ENCODE assay signal across 1 cellular context in the genomic region with DNA sequence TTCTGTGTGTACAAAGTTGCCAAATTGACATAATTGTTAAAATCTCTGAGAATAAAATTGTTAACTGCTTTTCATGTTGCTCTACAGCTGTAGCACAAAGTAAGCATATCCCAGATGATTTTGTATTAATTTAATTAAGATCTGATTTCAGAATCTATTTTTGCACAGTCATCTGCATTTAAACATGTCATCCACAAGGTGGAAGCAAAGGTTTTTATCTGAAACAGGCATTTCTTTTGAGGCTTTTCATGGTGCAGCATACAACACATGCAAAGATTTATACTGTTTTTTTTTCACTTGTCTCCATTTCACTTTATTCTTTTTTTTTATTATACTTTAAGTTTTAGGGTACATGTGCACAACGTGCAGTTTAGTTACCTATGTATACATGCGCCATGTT.
TF ChIP-seq lines count a peak whose summit lies in the region.

No MANE protein-coding gene starts in this region.

TF ChIP-seq in K562, 482 proteins besides CTCF, POLR2A, EP300 and RAD21 (continues in another document):
- TF ChIP-seq SMC3 (conservative IDR thresholded peaks at IDR 0.05; ENCODE audit: insufficient read depth, low read depth, low read length): peak; percentile 52; the same call in 1 of the 2 replicates
- peak; percentile 56; the same call in 1 of the 2 replicates for TF ChIP-seq NFE2L1 (tag; IDR thresholded peaks at IDR 0.05; ENCODE audit: borderline replicate concordance, low read depth)
- TF ChIP-seq CREBBP (IDR thresholded peaks at IDR 0.05; ENCODE audit: low read depth, low read length): no peak
- TF ChIP-seq FUS (optimal IDR thresholded peaks at IDR 0.05; ENCODE audit: low read depth, low read length): no peak
- no peak for TF ChIP-seq ZKSCAN3 (CRISPR knock-in tag; IDR thresholded peaks at IDR 0.05)
- TF ChIP-seq FOXO4 (CRISPR knock-in tag; IDR thresholded peaks at IDR 0.05): no peak
- TF ChIP-seq C11orf30 (IDR thresholded peaks at IDR 0.05; ENCODE audit: low read depth): peak; percentile 77
- TF ChIP-seq, protein P1, sequence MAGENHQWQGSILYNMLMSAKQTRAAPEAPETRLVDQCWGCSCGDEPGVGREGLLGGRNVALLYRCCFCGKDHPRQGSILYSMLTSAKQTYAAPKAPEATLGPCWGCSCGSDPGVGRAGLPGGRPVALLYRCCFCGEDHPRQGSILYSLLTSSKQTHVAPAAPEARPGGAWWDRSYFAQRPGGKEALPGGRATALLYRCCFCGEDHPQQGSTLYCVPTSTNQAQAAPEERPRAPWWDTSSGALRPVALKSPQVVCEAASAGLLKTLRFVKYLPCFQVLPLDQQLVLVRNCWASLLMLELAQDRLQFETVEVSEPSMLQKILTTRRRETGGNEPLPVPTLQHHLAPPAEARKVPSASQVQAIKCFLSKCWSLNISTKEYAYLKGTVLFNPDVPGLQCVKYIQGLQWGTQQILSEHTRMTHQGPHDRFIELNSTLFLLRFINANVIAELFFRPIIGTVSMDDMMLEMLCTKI (IDR thresholded peaks at IDR 0.05; ENCODE audit: partially characterized antibody): no peak
- TF ChIP-seq POLR2G (IDR thresholded peaks at IDR 0.05; ENCODE audit: low read depth, low read length): no peak
- TF ChIP-seq ZNF316 (IDR thresholded peaks at IDR 0.05): peak; percentile 95
- TF ChIP-seq ZNF184 (CRISPR knock-in tag; IDR thresholded peaks at IDR 0.05): no peak
- no peak for TF ChIP-seq BCOR (IDR thresholded peaks at IDR 0.05)
- no peak for TF ChIP-seq BRD4 (IDR thresholded peaks at IDR 0.05)
- TF ChIP-seq, protein P2, sequence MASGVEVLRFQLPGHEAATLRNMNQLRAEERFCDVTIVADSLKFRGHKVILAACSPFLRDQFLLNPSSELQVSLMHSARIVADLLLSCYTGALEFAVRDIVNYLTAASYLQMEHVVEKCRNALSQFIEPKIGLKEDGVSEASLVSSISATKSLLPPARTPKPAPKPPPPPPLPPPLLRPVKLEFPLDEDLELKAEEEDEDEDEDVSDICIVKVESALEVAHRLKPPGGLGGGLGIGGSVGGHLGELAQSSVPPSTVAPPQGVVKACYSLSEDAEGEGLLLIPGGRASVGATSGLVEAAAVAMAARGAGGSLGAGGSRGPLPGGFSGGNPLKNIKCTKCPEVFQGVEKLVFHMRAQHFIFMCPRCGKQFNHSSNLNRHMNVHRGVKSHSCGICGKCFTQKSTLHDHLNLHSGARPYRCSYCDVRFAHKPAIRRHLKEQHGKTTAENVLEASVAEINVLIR (CRISPR knock-in tag; IDR thresholded peaks at IDR 0.05): no peak
- no peak for TF ChIP-seq ZNF217 (CRISPR knock-in tag; IDR thresholded peaks at IDR 0.05)
- no peak for TF ChIP-seq NUFIP1 (IDR thresholded peaks at IDR 0.05; ENCODE audit: partially characterized antibody)
- TF ChIP-seq SMAD2 (IDR thresholded peaks at IDR 0.05; ENCODE audit: low read depth, low read length): no peak
- no peak for TF ChIP-seq MTA1 (IDR thresholded peaks at IDR 0.05; ENCODE audit: borderline replicate concordance)
- no peak for TF ChIP-seq NR2C2 (CRISPR knock-in tag; IDR thresholded peaks at IDR 0.05)
- TF ChIP-seq NR2C2 (tag; IDR thresholded peaks at IDR 0.05): no peak
- no peak for TF ChIP-seq ZNF318 (IDR thresholded peaks at IDR 0.05; ENCODE audit: borderline replicate concordance in 1 of 2, low read depth in 1 of 2)
- no peak for TF ChIP-seq ZNF212 (CRISPR knock-in tag; IDR thresholded peaks at IDR 0.05)
- no peak for TF ChIP-seq STAG1 (CRISPR knock-in tag; IDR thresholded peaks at IDR 0.05; ENCODE audit: borderline replicate concordance)
- TF ChIP-seq UBTF (IDR thresholded peaks at IDR 0.05; ENCODE audit: borderline replicate concordance in 1 of 2, low read depth in 2 of 2, low read length in 2 of 2): no peak
- no peak for TF ChIP-seq SP2 (IDR thresholded peaks at IDR 0.05; ENCODE audit: extremely low read depth, low read depth, low read length, poor library complexity, severe bottlenecking)
- TF ChIP-seq, protein P3, sequence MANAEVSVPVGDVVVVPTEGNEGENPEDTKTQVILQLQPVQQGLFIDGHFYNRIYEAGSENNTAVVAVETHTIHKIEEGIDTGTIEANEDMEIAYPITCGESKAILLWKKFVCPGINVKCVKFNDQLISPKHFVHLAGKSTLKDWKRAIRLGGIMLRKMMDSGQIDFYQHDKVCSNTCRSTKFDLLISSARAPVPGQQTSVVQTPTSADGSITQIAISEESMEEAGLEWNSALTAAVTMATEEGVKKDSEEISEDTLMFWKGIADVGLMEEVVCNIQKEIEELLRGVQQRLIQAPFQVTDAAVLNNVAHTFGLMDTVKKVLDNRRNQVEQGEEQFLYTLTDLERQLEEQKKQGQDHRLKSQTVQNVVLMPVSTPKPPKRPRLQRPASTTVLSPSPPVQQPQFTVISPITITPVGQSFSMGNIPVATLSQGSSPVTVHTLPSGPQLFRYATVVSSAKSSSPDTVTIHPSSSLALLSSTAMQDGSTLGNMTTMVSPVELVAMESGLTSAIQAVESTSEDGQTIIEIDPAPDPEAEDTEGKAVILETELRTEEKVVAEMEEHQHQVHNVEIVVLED (CRISPR knock-in tag; IDR thresholded peaks at IDR 0.05): no peak
- no peak for TF ChIP-seq RUNX1 (IDR thresholded peaks at IDR 0.05; ENCODE audit: low read depth)
- no peak for TF ChIP-seq PPARD (CRISPR knock-in tag; IDR thresholded peaks at IDR 0.05)
- no peak for TF ChIP-seq ATF2 (CRISPR knock-in tag; IDR thresholded peaks at IDR 0.05)
- no peak for TF ChIP-seq BDP1 (IDR thresholded peaks at IDR 0.05; ENCODE audit: insufficient read depth, insufficient read length)
- peak; percentile 86 for TF ChIP-seq MAFF (IDR thresholded peaks at IDR 0.05; ENCODE audit: low read length)
- TF ChIP-seq CHD4 (IDR thresholded peaks at IDR 0.05; ENCODE audit: insufficient read depth, insufficient replicate concordance, low read depth, low read length, poor library complexity, severe bottlenecking): no peak
- TF ChIP-seq WHSC1 (IDR thresholded peaks at IDR 0.05; ENCODE audit: low read length): no peak
- TF ChIP-seq SMAD1 (IDR thresholded peaks at IDR 0.05; ENCODE audit: low read depth, low read length, partially characterized antibody): no peak
- no peak for TF ChIP-seq RAD51 (IDR thresholded peaks at IDR 0.05; ENCODE audit: borderline replicate concordance, low read depth)
- TF ChIP-seq LCOR (CRISPR knock-in tag; IDR thresholded peaks at IDR 0.05): no peak
- no peak for TF ChIP-seq TAF7 (tag; IDR thresholded peaks at IDR 0.05)
- no peak for TF ChIP-seq THRAP3 (IDR thresholded peaks at IDR 0.05; ENCODE audit: borderline replicate concordance)
- TF ChIP-seq ZNF239 (CRISPR knock-in tag; IDR thresholded peaks at IDR 0.05): no peak
- peak; percentile 91 for TF ChIP-seq MAFG (tag; conservative IDR thresholded peaks at IDR 0.05)
- TF ChIP-seq, protein P4, sequence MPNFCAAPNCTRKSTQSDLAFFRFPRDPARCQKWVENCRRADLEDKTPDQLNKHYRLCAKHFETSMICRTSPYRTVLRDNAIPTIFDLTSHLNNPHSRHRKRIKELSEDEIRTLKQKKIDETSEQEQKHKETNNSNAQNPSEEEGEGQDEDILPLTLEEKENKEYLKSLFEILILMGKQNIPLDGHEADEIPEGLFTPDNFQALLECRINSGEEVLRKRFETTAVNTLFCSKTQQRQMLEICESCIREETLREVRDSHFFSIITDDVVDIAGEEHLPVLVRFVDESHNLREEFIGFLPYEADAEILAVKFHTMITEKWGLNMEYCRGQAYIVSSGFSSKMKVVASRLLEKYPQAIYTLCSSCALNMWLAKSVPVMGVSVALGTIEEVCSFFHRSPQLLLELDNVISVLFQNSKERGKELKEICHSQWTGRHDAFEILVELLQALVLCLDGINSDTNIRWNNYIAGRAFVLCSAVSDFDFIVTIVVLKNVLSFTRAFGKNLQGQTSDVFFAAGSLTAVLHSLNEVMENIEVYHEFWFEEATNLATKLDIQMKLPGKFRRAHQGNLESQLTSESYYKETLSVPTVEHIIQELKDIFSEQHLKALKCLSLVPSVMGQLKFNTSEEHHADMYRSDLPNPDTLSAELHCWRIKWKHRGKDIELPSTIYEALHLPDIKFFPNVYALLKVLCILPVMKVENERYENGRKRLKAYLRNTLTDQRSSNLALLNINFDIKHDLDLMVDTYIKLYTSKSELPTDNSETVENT (CRISPR knock-in tag; IDR thresholded peaks at IDR 0.05): no peak
- no peak for TF ChIP-seq MEIS2 (IDR thresholded peaks at IDR 0.05; ENCODE audit: partially characterized antibody)
- TF ChIP-seq GTF2F1 (IDR thresholded peaks at IDR 0.05; ENCODE audit: low read depth, low read length): no peak
- TF ChIP-seq NFIX (CRISPR knock-in tag; IDR thresholded peaks at IDR 0.05; ENCODE audit: low read depth): no peak
- TF ChIP-seq MAFK (IDR thresholded peaks at IDR 0.05; ENCODE audit: low read length): peak; percentile 64; the same call in 1 of the 2 replicates
